ENCODE assay signal across 15 cellular contexts in the genomic region with DNA sequence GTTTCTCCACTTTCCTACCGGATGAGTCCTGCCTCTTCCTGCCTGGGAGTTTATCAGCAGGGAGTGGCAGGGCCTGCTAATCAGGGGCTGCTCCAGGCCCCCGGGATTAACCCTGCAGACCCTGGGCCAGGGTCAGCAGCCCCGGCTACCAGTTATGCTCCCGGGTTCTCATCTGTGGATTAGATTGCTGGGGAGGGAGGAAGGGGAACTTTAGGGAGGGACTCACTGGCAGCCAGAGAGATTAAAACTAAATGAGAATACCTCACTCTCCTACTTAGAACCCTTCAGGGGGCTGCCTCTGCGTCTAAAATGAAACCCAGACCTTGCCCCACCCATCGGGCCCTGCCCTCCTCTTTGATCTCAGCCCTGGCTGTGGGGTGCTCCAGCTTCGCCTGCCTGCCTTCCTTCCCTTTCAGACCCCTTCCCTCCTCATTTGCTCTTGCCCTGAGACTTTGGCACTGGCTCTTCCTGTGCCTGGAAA.
DNase-seq lines count a peak whose midpoint lies in the region; ATAC-seq lines count a peak whose summit lies in the region.
"Had no signal": no experiment of that assay in that cellular context is flagged by ENCODE, and none has a peak within 500 bp of the region (broad histone marks: within the 10 kb centered on the region; RNA-seq: fewer than 3 reads in every experiment).

No MANE protein-coding gene starts in this region.

- H3K9me3 ChIP-seq in T-helper 17 cell (ENCODE audit: control insufficient read depth, low read length, poor library complexity, severe bottlenecking) (no peaks in the 10 kb centered on the region), trophoblast cell (ENCODE audit: insufficient read depth, low read depth, low read length) (peaks cover 2% of the 10 kb centered on the region)
- H3K9me3 ChIP-seq in naive thymus-derived CD4-positive, alpha-beta T cell (ENCODE audit: control insufficient read depth in 2 of 3, low read length in 3 of 3), result no peaks in the 10 kb centered on the region
- H3K9me3 ChIP-seq: SJSA1 had no signal

- peaks cover 7% of the 10 kb centered on the region for H3K36me3 Mint-ChIP-seq in T-helper 17 cell (ENCODE audit: low read depth)
- H3K36me3 Mint-ChIP-seq in naive thymus-derived CD4-positive, alpha-beta T cell, result peaks cover 0 to 7% (median 0%) of the 10 kb centered on the region in 5 donors
- H3K36me3 Mint-ChIP-seq: CD4-positive, alpha-beta memory T cell had no signal

- peak overlapping the region; percentile 98 for H2BK5ac ChIP-seq in trophoblast cell (ENCODE audit: low read depth, low read length, poor library complexity)

- H3K79me1 ChIP-seq in trophoblast cell (ENCODE audit: low read length), result peaks cover 62% of the 10 kb centered on the region

- CTCF ChIA-PET in naive thymus-derived CD4-positive, alpha-beta T cell (lab: Charles Lee), result no interaction called here

- peak overlapping the region; percentile 99 for H2BK120ac ChIP-seq in trophoblast cell (ENCODE audit: insufficient read depth, low read length, poor library complexity)

- H3K4me3 Mint-ChIP-seq in T-helper 17 cell, result peak overlapping the region; percentile 31
- no peak overlapping the region for H3K4me3 Mint-ChIP-seq in naive thymus-derived CD4-positive, alpha-beta T cell

- peaks cover 0 to 2% (median 0%) of the 10 kb centered on the region in 11 donors for H3K9me3 Mint-ChIP-seq in naive thymus-derived CD4-positive, alpha-beta T cell

- H3K4me3 ChIP-seq in trophoblast cell (ENCODE audit: low read depth, low read length), result no peak overlapping the region
- no peak overlapping the region for H3K4me3 ChIP-seq in naive thymus-derived CD4-positive, alpha-beta T cell (ENCODE audit: low read length)
- H3K4me3 ChIP-seq: SJSA1 had no signal

- POLR2A ChIA-PET in naive thymus-derived CD4-positive, alpha-beta T cell (lab: Charles Lee), result no interaction called here

- H4K91ac ChIP-seq in trophoblast cell (ENCODE audit: low read depth, low read length), result peak overlapping the region; percentile 99

- peaks cover 70% of the 10 kb centered on the region for H3K27me3 Mint-ChIP-seq in T-helper 17 cell
- H3K27me3 Mint-ChIP-seq in naive thymus-derived CD4-positive, alpha-beta T cell, result peaks cover 39 to 83% (median 69%) of the 10 kb centered on the region in 5 donors

- peak overlapping the region; percentile 32 for H2AFZ ChIP-seq in trophoblast cell (ENCODE audit: insufficient read depth, low read length, poor library complexity)

- H3K18ac ChIP-seq in trophoblast cell (ENCODE audit: low read length), result peak overlapping the region; percentile 88

- no peak overlapping the region for H3K4me2 ChIP-seq in trophoblast cell (ENCODE audit: low read length)
- H3K4me2 ChIP-seq: KMS-11 had no signal

- H2AK5ac ChIP-seq in trophoblast cell (ENCODE audit: low read length), result peak overlapping the region; percentile 98

- no CpG with 5 or more reads among the region's 7 CpGs for WGBS in trophoblast cell (ENCODE audit: extremely low coverage, insufficient coverage, insufficient read length)

- no peak overlapping the region for H3K23ac ChIP-seq in trophoblast cell (ENCODE audit: low read length)

- peak overlapping the region; percentile 81 for H3K14ac ChIP-seq in trophoblast cell (ENCODE audit: low read length)

- H3K4ac ChIP-seq in trophoblast cell (ENCODE audit: low read depth, low read length), result peak overlapping the region; percentile 95

- DNase-seq in NCI-H82 (lab: John Stamatoyannopoulos, UW), result peak; percentile 34
- no peak for DNase-seq in NCI-H82 treated with DMSO at 0.1 percent for 48 hours (lab: John Stamatoyannopoulos, UW; ENCODE audit: unreplicated experiment)
- DNase-seq in T-helper 17 cell, result no peak
- DNase-seq in iPS-NIHi11 (ENCODE audit: low spot score), result peak; percentile 53
- no peak for DNase-seq in trophoblast cell
- no peak for DNase-seq in naive thymus-derived CD4-positive, alpha-beta T cell
- no peak for DNase-seq in HT-29 (ENCODE audit: low spot score)
- DNase-seq: CD4-positive, alpha-beta memory T cell; NCI-H1092; NCI-H1694 treated with DMSO at 0.1 percent for 48 hours; NCI-H526 treated with DMSO at 0.1 percent for 48 hours had no signal

- ATAC-seq in T-helper 17 cell (no peak), GM18909 (IDR thresholded peaks at IDR 0.05; ENCODE audit: poor library complexity, unreplicated experiment) (no peak)
- ATAC-seq in naive thymus-derived CD4-positive, alpha-beta T cell, result no peak

- peaks cover 15% of the 10 kb centered on the region for H3K79me2 ChIP-seq in trophoblast cell (ENCODE audit: control insufficient read depth, insufficient read depth, low read length, poor library complexity)

- peaks cover 48 to 57% of the 10 kb centered on the region in 2 experiments for H3K4me1 ChIP-seq in trophoblast cell (ENCODE audit: control insufficient read depth in 1 of 2, insufficient read depth in 2 of 2, low read length in 2 of 2)
- H3K4me1 ChIP-seq in naive thymus-derived CD4-positive, alpha-beta T cell (ENCODE audit: control insufficient read depth in 2 of 2, insufficient read depth in 2 of 2, low read length in 2 of 2), result no peaks in the 10 kb centered on the region

- H4K12ac ChIP-seq in trophoblast cell (ENCODE audit: low read depth, low read length), result no peak overlapping the region

- peak overlapping the region; percentile 97 for H3K27ac ChIP-seq in trophoblast cell (ENCODE audit: low read depth, low read length)
- no peak overlapping the region for H3K27ac ChIP-seq in naive thymus-derived CD4-positive, alpha-beta T cell (ENCODE audit: low read depth, low read length)
- H3K27ac ChIP-seq: 22Rv1, KMS-11, SJSA1 had no signal

- peaks cover 5% of the 10 kb centered on the region for H3K4me1 Mint-ChIP-seq in T-helper 17 cell
- peaks cover 0 to 18% (median 14%) of the 10 kb centered on the region in 7 donors for H3K4me1 Mint-ChIP-seq in naive thymus-derived CD4-positive, alpha-beta T cell

- H4K8ac ChIP-seq in trophoblast cell (ENCODE audit: low read depth, low read length), result peak overlapping the region; percentile 72

- intact Hi-C loops in naive thymus-derived CD4-positive, alpha-beta T cell (cut with micrococcal nuclease), result no loop called here

- no peak overlapping the region for H3K9ac ChIP-seq in trophoblast cell (ENCODE audit: low read length)
- H3K9ac ChIP-seq: KMS-11 had no signal

- no peak overlapping the region for H3K27ac Mint-ChIP-seq in T-helper 17 cell
- H3K27ac Mint-ChIP-seq in naive thymus-derived CD4-positive, alpha-beta T cell, result no peak overlapping the region
- H3K27ac Mint-ChIP-seq: CD4-positive, alpha-beta memory T cell had no signal

- peak overlapping the region; percentile 94 for H2BK12ac ChIP-seq in trophoblast cell (ENCODE audit: low read length)

- no peaks in the 10 kb centered on the region for H3K27me3 ChIP-seq in trophoblast cell (ENCODE audit: insufficient read depth, low read length)
- H3K27me3 ChIP-seq in naive thymus-derived CD4-positive, alpha-beta T cell (ENCODE audit: control insufficient read depth in 2 of 2, insufficient read depth in 2 of 2, low read length in 2 of 2), result no peaks in the 10 kb centered on the region

- no peaks in the 10 kb centered on the region for H3K36me3 ChIP-seq in trophoblast cell (ENCODE audit: control insufficient read depth in 1 of 2, insufficient read depth in 2 of 2, low read length in 2 of 2)
- no peaks in the 10 kb centered on the region for H3K36me3 ChIP-seq in naive thymus-derived CD4-positive, alpha-beta T cell (ENCODE audit: control insufficient read depth in 2 of 3, insufficient read depth in 3 of 3, low read length in 3 of 3)
- H3K36me3 ChIP-seq: SJSA1 had no signal

Comparison
In these comparisons a context has a peak if more than half of its experiments do, and no peak if none do; other contexts are left out.
1. DNase-seq: peak in NCI-H82 (single experiment) and iPS-NIHi11 (single experiment); none in NCI-H82 treated with DMSO at 0.1 percent for 48 hours (single experiment), T-helper 17 cell (0 of 3), trophoblast cell (0 of 2), naive thymus-derived CD4-positive, alpha-beta T cell (0 of 9) and HT-29 (single experiment).